In genomic region chr2:73176881-73177644, GRCh38 we compare ENCODE assay signal across 8 cellular contexts. TPM values are rescaled to one million over a fixed set of nuclear protein-coding genes. Genes with fewer than 3 reads are reported as not detected.
DNase-seq lines count a peak whose midpoint lies in the region; ATAC-seq and TF ChIP-seq lines count a peak whose summit lies in the region.

No MANE protein-coding gene starts in this region.

- TF ChIP-seq CTCF in brain (conservative IDR thresholded peaks at IDR 0.05) = peak; percentile 99

- peaks cover 58% of the 10 kb centered on the region for H3K27me3 ChIP-seq in skeletal muscle satellite cell (ENCODE audit: control insufficient read depth, insufficient read depth, low read length)

- H3K27me3 Mint-ChIP-seq in brain = peaks cover 75% of the 10 kb centered on the region

- ATAC-seq in GM18508 (IDR thresholded peaks at IDR 0.05; ENCODE audit: insufficient read depth, unreplicated experiment) (peak; percentile 67), HG03039 (IDR thresholded peaks at IDR 0.05; ENCODE audit: unreplicated experiment) (peak; percentile 76)

- H3K4me3 ChIP-seq in iPS-18c (ENCODE audit: insufficient read depth, low read depth, low read length) (peak overlapping the region; percentile 65), skeletal muscle satellite cell (ENCODE audit: low read length) (peak overlapping the region; percentile 79)

- H3K36me3 Mint-ChIP-seq in brain = no peaks in the 10 kb centered on the region

- H3K9me3 ChIP-seq in iPS-18c (ENCODE audit: control insufficient read depth, insufficient read depth, low read length) (peaks cover 2% of the 10 kb centered on the region), skeletal muscle satellite cell (replicated peaks; ENCODE audit: low read length) (no peaks in the 10 kb centered on the region)

- H3K4me2 ChIP-seq in skeletal muscle satellite cell (ENCODE audit: low read length) = peak overlapping the region; percentile 92

- peak overlapping the region; percentile 90 to 92 (median 91) for H3K4me3 Mint-ChIP-seq in brain

- peaks cover 28% of the 10 kb centered on the region for H3K4me1 Mint-ChIP-seq in brain

- peak overlapping the region; percentile 74 for H3K9ac ChIP-seq in skeletal muscle satellite cell (ENCODE audit: low read depth, low read length)

- H3K4me1 ChIP-seq in skeletal muscle satellite cell (ENCODE audit: control insufficient read depth, insufficient read depth, low read length) = peaks cover 24% of the 10 kb centered on the region

- peak overlapping the region; percentile 37 to 89 (median 53) for H3K27ac Mint-ChIP-seq in brain

- DNase-seq in 8988T = peak; percentile 99
- peak; percentile 52 for DNase-seq in NCI-H2081 treated with DMSO at 0.1 percent for 48 hours (lab: John Stamatoyannopoulos, UW)
- peak; percentile 89 for DNase-seq in UCSD-AML1 (lab: John Stamatoyannopoulos, UW; ENCODE audit: unreplicated experiment)

- no peaks in the 10 kb centered on the region for H3K36me3 ChIP-seq in skeletal muscle satellite cell (ENCODE audit: insufficient read depth, low read length)

- H3K9me3 Mint-ChIP-seq in brain = peaks cover 0 to 1% (median 0%) of the 10 kb centered on the region in 5 experiments

RNA-seq across cellular contexts. Expression of gene NOTO, which starts 25.3 kb away (rescaled TPM):
- polyA plus RNA-seq in brain (ENCODE audit: insufficient read depth, low read depth, low replicate concordance) = not detected
- not detected in 2 replicates for total RNA-seq in skeletal muscle satellite cell (2012; rRNA removed)

RNA-seq across cellular contexts. Expression of gene SMYD5, which starts 37.0 kb away (rescaled TPM):
- polyA plus RNA-seq in brain (ENCODE audit: insufficient read depth, low read depth, low replicate concordance) = 15.5 TPM
- total RNA-seq in skeletal muscle satellite cell (2012; rRNA removed) = 15.7 and 21.6 TPM in 2 replicates

RNA-seq across cellular contexts. Expression of gene PRADC1, which starts 56.0 kb away (rescaled TPM):
- 44.5 TPM for polyA plus RNA-seq in brain (ENCODE audit: insufficient read depth, low read depth, low replicate concordance)
- total RNA-seq in skeletal muscle satellite cell (2012; rRNA removed) = 15.0 and 28.2 TPM in 2 replicates

RNA-seq across cellular contexts. Expression of gene CCT7, which starts 57.0 kb away (rescaled TPM):
- 304 TPM for polyA plus RNA-seq in brain (ENCODE audit: insufficient read depth, low read depth, low replicate concordance)
- 333 and 363 TPM in 2 replicates for total RNA-seq in skeletal muscle satellite cell (2012; rRNA removed)

Comparison
In these comparisons a context has a peak if more than half of its experiments do, and no peak if none do; other contexts are left out.
1. Peak in every context shown above with its lines: DNase-seq, ATAC-seq and H3K4me3 ChIP-seq.